23 cellular contexts compared by ENCODE assay signal in the genomic region with DNA sequence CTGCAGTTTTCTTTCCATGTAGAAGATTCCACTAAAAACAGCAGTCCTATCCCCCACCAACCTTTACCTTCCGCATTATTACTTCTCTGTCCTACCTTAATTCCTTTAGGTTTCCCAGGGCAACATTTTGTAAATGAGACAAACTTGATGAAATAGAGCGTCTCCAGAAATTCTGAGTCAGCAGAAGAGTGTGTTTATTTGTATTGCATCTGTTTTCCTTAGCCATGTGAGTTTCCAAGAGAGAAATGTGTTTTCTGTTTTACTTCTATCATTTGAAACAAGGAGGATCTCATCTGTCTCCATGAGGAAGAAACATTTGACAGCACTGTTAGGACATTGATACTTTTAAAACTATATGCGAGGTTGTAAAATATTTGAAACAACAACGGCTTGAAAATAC.
"Had no signal": no experiment of that assay in that cellular context is flagged by ENCODE, and none has a peak within 500 bp of the region (broad histone marks: within the 10 kb centered on the region; RNA-seq: fewer than 3 reads in every experiment).

No MANE protein-coding gene starts in this region.

- H3K36me3 Mint-ChIP-seq: activated CD8-positive, alpha-beta memory T cell treated with anti-CD3 and anti-CD28 coated beads, Interleukin-2, amount 10 ng/mL, durations not matched to agents 7 days and 5 days; activated naive CD8-positive, alpha-beta T cell treated with anti-CD3 and anti-CD28 coated beads, Interleukin-2, amount 10 ng/mL, durations not matched to agents 7 days and 5 days; neural progenitor cell; stimulated activated memory B cell treated with anti-CD40 and anti-IgM and Interleukin-4, amounts not matched to agents 10 μg/mL and 1 μg/mL and 100 μg/mL, for 72 hours; WTC11 had no signal

- DNase-seq: activated CD4-positive, alpha-beta memory T cell treated with anti-CD3 and anti-CD28 coated beads, Interleukin-2, amount 10 ng/mL, durations not matched to agents 7 days and 5 days; activated CD4-positive, alpha-beta T cell treated with anti-CD3 and anti-CD28 coated beads for 4 hours; activated CD8-positive, alpha-beta memory T cell treated with anti-CD3 and anti-CD28 coated beads, Interleukin-2, amount 10 ng/mL, durations not matched to agents 7 days and 5 days; activated naive CD4-positive, alpha-beta T cell treated with Interleukin-2 at 50 U/mL for 16 hours; activated naive CD8-positive, alpha-beta T cell treated with anti-CD3 and anti-CD28 coated beads, Interleukin-2, amount 10 ng/mL, durations not matched to agents 7 days and 5 days; anterior cingulate cortex; brain microvascular endothelial cell; central memory CD4-positive, alpha-beta T cell; foreskin melanocyte; head of caudate nucleus; left lung; SK-N-SH; stimulated activated CD4-positive, alpha-beta T cell treated with anti-CD3 and anti-CD28 coated beads, Interleukin-4, amount 100 ng/mL, for 24 hours; thyroid gland had no signal

- H3K4me1 ChIP-seq: left lung, prostate gland, right atrium auricular region, thyroid gland had no signal

- H3K27me3 Mint-ChIP-seq: activated CD4-positive, alpha-beta memory T cell treated with anti-CD3 and anti-CD28 coated beads, Interleukin-2, amount 10 ng/mL, durations not matched to agents 7 days and 5 days; activated CD8-positive, alpha-beta memory T cell treated with anti-CD3 and anti-CD28 coated beads, Interleukin-2, amount 10 ng/mL, durations not matched to agents 7 days and 5 days; activated naive CD8-positive, alpha-beta T cell treated with anti-CD3 and anti-CD28 coated beads, Interleukin-2, amount 10 ng/mL, durations not matched to agents 7 days and 5 days; activated T-helper 17 cell treated with anti-CD3 and anti-CD28 coated beads, Interleukin-2, amount 50 U/mL, for 72 hours; stimulated activated memory B cell treated with anti-CD40 and anti-IgM and Interleukin-4, amounts not matched to agents 10 μg/mL and 1 μg/mL and 100 μg/mL, for 72 hours had no signal

- H3K4me3 Mint-ChIP-seq: activated CD4-positive, alpha-beta memory T cell treated with anti-CD3 and anti-CD28 coated beads, Interleukin-2, amount 10 ng/mL, durations not matched to agents 7 days and 5 days; activated CD8-positive, alpha-beta memory T cell treated with anti-CD3 and anti-CD28 coated beads, Interleukin-2, amount 10 ng/mL, durations not matched to agents 7 days and 5 days; activated naive CD8-positive, alpha-beta T cell treated with anti-CD3 and anti-CD28 coated beads, Interleukin-2, amount 10 ng/mL, durations not matched to agents 7 days and 5 days; activated T-helper 17 cell treated with anti-CD3 and anti-CD28 coated beads, Interleukin-2, amount 50 U/mL, for 72 hours; neural progenitor cell; stimulated activated memory B cell treated with anti-CD40 and anti-IgM and Interleukin-4, amounts not matched to agents 10 μg/mL and 1 μg/mL and 100 μg/mL, for 72 hours; T-helper 2 cell treated with Interferon-gamma antibody and Interleukin-4, amounts not matched to agents 5 μg/mL and 100 μg/mL, for 36 hours; WTC11 had no signal

- H3K4me2 ChIP-seq: neural progenitor cell, SK-N-SH, smooth muscle cell had no signal

- H3K9me3 Mint-ChIP-seq: neural progenitor cell, WTC11 had no signal

- H3K36me3 ChIP-seq: brain microvascular endothelial cell, left lung, neural progenitor cell, prostate gland, right atrium auricular region, thyroid gland had no signal

- H3K4me3 ChIP-seq: coronary artery, left lung, neural progenitor cell, prostate gland, right atrium auricular region, smooth muscle cell, thyroid gland had no signal

- ATAC-seq: activated CD8-positive, alpha-beta memory T cell treated with anti-CD3 and anti-CD28 coated beads, Interleukin-2, amount 10 ng/mL, durations not matched to agents 7 days and 5 days; activated T-helper 17 cell treated with anti-CD3 and anti-CD28 coated beads, Interleukin-2, amount 50 U/mL, for 72 hours; left lung; stimulated activated memory B cell treated with anti-CD40 and anti-IgM and Interleukin-4, amounts not matched to agents 10 μg/mL and 1 μg/mL and 100 μg/mL, for 72 hours; WTC11 had no signal

- H3K27ac Mint-ChIP-seq: activated CD4-positive, alpha-beta memory T cell treated with anti-CD3 and anti-CD28 coated beads, Interleukin-2, amount 10 ng/mL, durations not matched to agents 7 days and 5 days; activated CD8-positive, alpha-beta memory T cell treated with anti-CD3 and anti-CD28 coated beads, Interleukin-2, amount 10 ng/mL, durations not matched to agents 7 days and 5 days; activated naive CD8-positive, alpha-beta T cell treated with anti-CD3 and anti-CD28 coated beads, Interleukin-2, amount 10 ng/mL, durations not matched to agents 7 days and 5 days; activated T-helper 17 cell treated with anti-CD3 and anti-CD28 coated beads, Interleukin-2, amount 50 U/mL, for 72 hours; neural progenitor cell; stimulated activated memory B cell treated with anti-CD40 and anti-IgM and Interleukin-4, amounts not matched to agents 10 μg/mL and 1 μg/mL and 100 μg/mL, for 72 hours; T-helper 2 cell treated with Interferon-gamma antibody and Interleukin-4, amounts not matched to agents 5 μg/mL and 100 μg/mL, for 36 hours; WTC11 had no signal

- H3K9me3 ChIP-seq: left lung, prostate gland, right atrium auricular region, SK-N-SH, thyroid gland had no signal

- H3K27me3 ChIP-seq: brain microvascular endothelial cell, left lung, neural progenitor cell, right atrium auricular region, thyroid gland had no signal

- H3K9ac ChIP-seq: neural progenitor cell, SK-N-SH had no signal

- H2AFZ ChIP-seq: neural progenitor cell had no signal

- H3K27ac ChIP-seq: brain microvascular endothelial cell, coronary artery, left lung, neural progenitor cell, prostate gland, thyroid gland had no signal

- H3K4me1 Mint-ChIP-seq: activated CD4-positive, alpha-beta memory T cell treated with anti-CD3 and anti-CD28 coated beads, Interleukin-2, amount 10 ng/mL, durations not matched to agents 7 days and 5 days; activated CD8-positive, alpha-beta memory T cell treated with anti-CD3 and anti-CD28 coated beads, Interleukin-2, amount 10 ng/mL, durations not matched to agents 7 days and 5 days; activated naive CD8-positive, alpha-beta T cell treated with anti-CD3 and anti-CD28 coated beads, Interleukin-2, amount 10 ng/mL, durations not matched to agents 7 days and 5 days; activated T-helper 17 cell treated with anti-CD3 and anti-CD28 coated beads, Interleukin-2, amount 50 U/mL, for 72 hours; stimulated activated memory B cell treated with anti-CD40 and anti-IgM and Interleukin-4, amounts not matched to agents 10 μg/mL and 1 μg/mL and 100 μg/mL, for 72 hours; WTC11 had no signal
